ENCODE assay signal across 8 cellular contexts in the genomic region with DNA sequence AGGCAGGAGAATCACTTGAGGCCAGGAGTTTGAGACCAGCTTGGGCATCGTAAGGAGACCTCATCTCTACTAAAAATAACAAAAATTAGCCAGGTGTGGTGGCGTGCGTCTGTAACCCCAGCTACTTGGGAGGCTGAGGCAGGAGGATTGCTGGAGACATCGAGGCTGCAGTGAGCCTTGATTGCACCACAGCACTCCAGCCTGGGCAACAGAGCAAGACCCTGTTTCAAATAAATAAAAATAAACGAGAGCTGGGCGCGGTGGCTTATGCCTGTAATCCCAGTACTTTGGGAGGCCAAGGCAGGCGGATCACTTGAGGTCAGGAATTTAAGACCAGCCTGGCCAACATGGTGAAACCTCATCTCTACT. TPM values are rescaled to one million over a fixed set of nuclear protein-coding genes. Genes with fewer than 3 reads are reported as not detected.
A peak's percentile ranks its signal among the peaks of the same experiment; 100 is the strongest.
DNase-seq lines count a peak whose midpoint lies in the region; ATAC-seq, FAIRE-seq and TF ChIP-seq lines count a peak whose summit lies in the region.
"Not testable (repeated sequence)": the region's sequence is repeated elsewhere in the genome, so short reads cannot be mapped to it uniquely, and the experiment has no call there.

No MANE protein-coding gene starts in this region.

- not testable (repeated sequence) for H3K79me1 ChIP-seq in mesenchymal stem cell (replicated peaks; ENCODE audit: low read length, poor library complexity, severe bottlenecking); trophoblast cell (ENCODE audit: low read length)

- not testable (repeated sequence) for H3K27me3 ChIP-seq in CD8-positive, alpha-beta T cell (ENCODE audit: insufficient read depth, low read length); MG63; astrocyte (ENCODE audit: insufficient read depth, low read length); esophagus (ENCODE audit: control insufficient read depth in 1 of 2, insufficient read depth in 2 of 2, low read length in 2 of 2); mesenchymal stem cell (ENCODE audit: control insufficient read depth in 1 of 2, insufficient read depth in 1 of 2, low read length in 2 of 2); trophoblast cell (ENCODE audit: insufficient read depth, low read length); thymus (ENCODE audit: control insufficient read depth, insufficient read depth)

- WGBS in esophagus, 2 donors, result 79 to 81% methylated on average over 8 of the region's 8 CpGs
- 93% methylated on average over 8 of the region's 8 CpGs for WGBS in mesenchymal stem cell
- WGBS in trophoblast cell (ENCODE audit: extremely low coverage, insufficient coverage, insufficient read length), result no CpG with 5 or more reads among the region's 8 CpGs
- WGBS in thymus, result 93% methylated on average over 8 of the region's 8 CpGs

- not testable (repeated sequence) for H3K9me3 ChIP-seq in CD8-positive, alpha-beta T cell (ENCODE audit: low read length); MG63; astrocyte (ENCODE audit: insufficient read depth, low read depth, low read length); esophagus (ENCODE audit: control insufficient read depth in 2 of 2, insufficient read depth in 1 of 2, low read depth in 1 of 2, low read length in 1 of 2); mesenchymal stem cell (ENCODE audit: control insufficient read depth, low read length); trophoblast cell (ENCODE audit: insufficient read depth, low read depth, low read length); thymus (ENCODE audit: control insufficient read depth)

- peaks cover 21% of the 10 kb centered on the region for H3K36me3 Mint-ChIP-seq in CD8-positive, alpha-beta T cell
- H3K36me3 Mint-ChIP-seq in activated CD4-positive, alpha-beta T cell treated with anti-CD3 and anti-CD28 coated beads, Interleukin-2, amount 10 ng/mL, durations not matched to agents 24 days and 14 days (ENCODE audit: low read depth), result peaks cover 17% of the 10 kb centered on the region
- not testable (repeated sequence) for H3K36me3 Mint-ChIP-seq in astrocyte (ENCODE audit: low read depth, unreplicated experiment)

- H3K4me1 ChIP-seq in CD8-positive, alpha-beta T cell (ENCODE audit: insufficient read depth, low read length), result peaks cover 25% of the 10 kb centered on the region
- H3K4me1 ChIP-seq in astrocyte (ENCODE audit: insufficient read depth, low read length), result peaks cover 13% of the 10 kb centered on the region
- H3K4me1 ChIP-seq in esophagus (ENCODE audit: control insufficient read depth in 2 of 2, insufficient read depth in 2 of 2, low read length in 1 of 2); thymus (ENCODE audit: control insufficient read depth, insufficient read depth, low read length): not testable (repeated sequence)
- peaks cover 24% of the 10 kb centered on the region for H3K4me1 ChIP-seq in mesenchymal stem cell (ENCODE audit: control insufficient read depth, insufficient read depth, low read depth, low read length)
- peaks cover 6 to 14% of the 10 kb centered on the region in 2 experiments for H3K4me1 ChIP-seq in trophoblast cell (ENCODE audit: control insufficient read depth in 1 of 2, insufficient read depth in 2 of 2, low read length in 2 of 2)

- H2BK12ac ChIP-seq in mesenchymal stem cell (ENCODE audit: low read length in 2 of 2), result peak overlapping the region; percentile 20 to 87
- H2BK12ac ChIP-seq in trophoblast cell (ENCODE audit: low read length), result not testable (repeated sequence)

- H4K8ac ChIP-seq in mesenchymal stem cell (ENCODE audit: low read length) (peak overlapping the region; percentile 45), trophoblast cell (ENCODE audit: low read depth, low read length) (peak overlapping the region; percentile 5)

- not testable (repeated sequence) for H4K12ac ChIP-seq in trophoblast cell (ENCODE audit: low read depth, low read length)

- H4K91ac ChIP-seq in mesenchymal stem cell (ENCODE audit: low read length); trophoblast cell (ENCODE audit: low read depth, low read length): not testable (repeated sequence)

- H3K18ac ChIP-seq in mesenchymal stem cell (ENCODE audit: low read depth in 1 of 2, low read length in 2 of 2), result peak overlapping the region; percentile 13 to 26
- H3K18ac ChIP-seq in trophoblast cell (ENCODE audit: low read length), result not testable (repeated sequence)

- H3K27ac ChIP-seq in CD8-positive, alpha-beta T cell (ENCODE audit: low read depth, low read length); astrocyte (ENCODE audit: low read depth, low read length); mesenchymal stem cell (ENCODE audit: low read length, poor library complexity, severe bottlenecking); trophoblast cell (ENCODE audit: low read depth, low read length); thymus (ENCODE audit: low read depth): not testable (repeated sequence)
- peak overlapping the region; percentile 28 to 74 for H3K27ac ChIP-seq in esophagus (ENCODE audit: low read depth in 2 of 2, low read length in 1 of 2)

- not testable (repeated sequence) for H3K9me3 Mint-ChIP-seq in CD8-positive, alpha-beta T cell; activated CD4-positive, alpha-beta T cell treated with anti-CD3 and anti-CD28 coated beads, Interleukin-2, amount 10 ng/mL, durations not matched to agents 24 days and 14 days; astrocyte (ENCODE audit: unreplicated experiment)

- not testable (repeated sequence) for ATAC-seq in CD8-positive, alpha-beta T cell

- H4K20me1 ChIP-seq in astrocyte (ENCODE audit: insufficient read depth, low read length), result not testable (repeated sequence)

- not testable (repeated sequence) for H2AFZ ChIP-seq in astrocyte (ENCODE audit: low read depth, low read length); mesenchymal stem cell (ENCODE audit: low read depth, low read length); trophoblast cell (ENCODE audit: insufficient read depth, low read length, poor library complexity)

- not testable (repeated sequence) for H3K9ac ChIP-seq in astrocyte (ENCODE audit: low read length); trophoblast cell (ENCODE audit: low read length)
- H3K9ac ChIP-seq in mesenchymal stem cell (ENCODE audit: low read length), result peak overlapping the region; percentile 85

- H3K4ac ChIP-seq in mesenchymal stem cell (ENCODE audit: low read depth in 1 of 2, low read length in 2 of 2), result peak overlapping the region in 1 of 2 experiments; percentile 46
- not testable (repeated sequence) for H3K4ac ChIP-seq in trophoblast cell (ENCODE audit: low read depth, low read length)

- H3K4me3 Mint-ChIP-seq in CD8-positive, alpha-beta T cell, result peak overlapping the region; percentile 82
- H3K4me3 Mint-ChIP-seq in activated CD4-positive, alpha-beta T cell treated with anti-CD3 and anti-CD28 coated beads, Interleukin-2, amount 10 ng/mL, durations not matched to agents 24 days and 14 days, result peak overlapping the region; percentile 81
- peak overlapping the region; percentile 81 for H3K4me3 Mint-ChIP-seq in astrocyte (ENCODE audit: unreplicated experiment)

- H3K27ac Mint-ChIP-seq in CD8-positive, alpha-beta T cell; activated CD4-positive, alpha-beta T cell treated with anti-CD3 and anti-CD28 coated beads, Interleukin-2, amount 10 ng/mL, durations not matched to agents 24 days and 14 days: not testable (repeated sequence)
- peak overlapping the region; percentile 62 for H3K27ac Mint-ChIP-seq in astrocyte (ENCODE audit: unreplicated experiment)

- DNase-seq in CD8-positive, alpha-beta T cell; MG63; activated CD4-positive, alpha-beta T cell treated with anti-CD3 and anti-CD28 coated beads, Interleukin-2, amount 10 ng/mL, durations not matched to agents 24 days and 14 days; astrocyte (ENCODE audit: low read depth); mesenchymal stem cell; trophoblast cell: not testable (repeated sequence)

- not testable (repeated sequence) for TF ChIP-seq CTCF in CD8-positive, alpha-beta T cell (IDR thresholded peaks at IDR 0.05); astrocyte (IDR thresholded peaks at IDR 0.05; ENCODE audit: insufficient read depth, low read depth, low read length)

- not testable (repeated sequence) for H3K79me2 ChIP-seq in astrocyte (ENCODE audit: insufficient read depth, low read length); trophoblast cell (ENCODE audit: control insufficient read depth, insufficient read depth, low read length, poor library complexity)

- H3K4me1 Mint-ChIP-seq in CD8-positive, alpha-beta T cell (ENCODE audit: low read depth), result peaks cover 28% of the 10 kb centered on the region
- H3K4me1 Mint-ChIP-seq in activated CD4-positive, alpha-beta T cell treated with anti-CD3 and anti-CD28 coated beads, Interleukin-2, amount 10 ng/mL, durations not matched to agents 24 days and 14 days, result peaks cover 21% of the 10 kb centered on the region
- H3K4me1 Mint-ChIP-seq in astrocyte (ENCODE audit: low read depth, unreplicated experiment), result not testable (repeated sequence)

- H3K36me3 ChIP-seq in CD8-positive, alpha-beta T cell (ENCODE audit: insufficient read depth, low read length); astrocyte (ENCODE audit: insufficient read depth, low read length); trophoblast cell (ENCODE audit: control insufficient read depth in 1 of 2, insufficient read depth in 2 of 2, low read length in 2 of 2); thymus (ENCODE audit: control insufficient read depth, insufficient read depth): not testable (repeated sequence)
- H3K36me3 ChIP-seq in MG63, result peaks cover 16% of the 10 kb centered on the region
- H3K36me3 ChIP-seq in esophagus (ENCODE audit: control insufficient read depth in 2 of 2, insufficient read depth in 2 of 2, low read length in 1 of 2), result peaks cover 0 to 17% of the 10 kb centered on the region in 2 donors
- H3K36me3 ChIP-seq in mesenchymal stem cell (ENCODE audit: control insufficient read depth in 1 of 2, insufficient read depth in 2 of 2, low read depth in 1 of 2, low read length in 2 of 2), result peaks cover 16 to 22% of the 10 kb centered on the region in 2 experiments

- H3K4me2 ChIP-seq in astrocyte (ENCODE audit: low read length), result peak overlapping the region; percentile 74
- H3K4me2 ChIP-seq in mesenchymal stem cell (ENCODE audit: low read length, poor library complexity, severe bottlenecking); trophoblast cell (ENCODE audit: low read length): not testable (repeated sequence)

- peak overlapping the region; percentile 50 for H2BK15ac ChIP-seq in mesenchymal stem cell (ENCODE audit: low read depth, poor library complexity, severe bottlenecking)

- FAIRE-seq in astrocyte (lab: Jason Lieb, UNC), result not testable (repeated sequence)

- H3K14ac ChIP-seq in mesenchymal stem cell (ENCODE audit: low read length in 2 of 2); trophoblast cell (ENCODE audit: low read length): not testable (repeated sequence)

- CTCF ChIA-PET in CD8-positive, alpha-beta T cell (lab: Charles Lee), result interaction anchor here (0.6 to 2.1 kb wide), 3 partner anchors 11 to 46 kb away, joined by 3 to 8 read pairs (median 5); no protein-coding TSS in a partner anchor

- not testable (repeated sequence) for H2BK5ac ChIP-seq in mesenchymal stem cell (ENCODE audit: low read depth, low read length, poor library complexity, severe bottlenecking); trophoblast cell (ENCODE audit: low read depth, low read length, poor library complexity)

- H2BK120ac ChIP-seq in mesenchymal stem cell (ENCODE audit: low read depth, low read length), result peak overlapping the region; percentile 43
- H2BK120ac ChIP-seq in trophoblast cell (ENCODE audit: insufficient read depth, low read length, poor library complexity), result not testable (repeated sequence)

- not testable (repeated sequence) for H3K23ac ChIP-seq in mesenchymal stem cell (ENCODE audit: low read length in 2 of 2); trophoblast cell (ENCODE audit: low read length)

- POLR2A ChIA-PET in CD8-positive, alpha-beta T cell (lab: Charles Lee), result interaction anchor here (1.1 kb wide), 1 partner anchor 35 kb away, joined by 6 read pairs; a partner anchor contains a TSS

- H3K27me3 Mint-ChIP-seq in CD8-positive, alpha-beta T cell (ENCODE audit: low read depth); activated CD4-positive, alpha-beta T cell treated with anti-CD3 and anti-CD28 coated beads, Interleukin-2, amount 10 ng/mL, durations not matched to agents 24 days and 14 days; astrocyte (ENCODE audit: low read depth, unreplicated experiment): not testable (repeated sequence)

- not testable (repeated sequence) for H2AK5ac ChIP-seq in mesenchymal stem cell (ENCODE audit: low read length, severe bottlenecking); trophoblast cell (ENCODE audit: low read length)

- intact Hi-C loops in CD8-positive, alpha-beta T cell (cut with DNase I, micrococcal nuclease); activated CD4-positive, alpha-beta T cell treated with anti-CD3 and anti-CD28 coated beads, Interleukin-2, amount 10 ng/mL, durations not matched to agents 24 days and 14 days (cut with micrococcal nuclease): not testable (repeated sequence)

- H3K4me3 ChIP-seq in CD8-positive, alpha-beta T cell (ENCODE audit: low read depth, low read length), result peak overlapping the region; percentile 37
- H3K4me3 ChIP-seq in MG63 (peak overlapping the region; percentile 19), mesenchymal stem cell (ENCODE audit: insufficient read depth in 1 of 2, low read depth in 1 of 2, low read length in 2 of 2) (peak overlapping the region in 1 of 2 experiments; percentile 82), thymus (ENCODE audit: low read length) (peak overlapping the region; percentile 63)
- H3K4me3 ChIP-seq in astrocyte (ENCODE audit: insufficient read depth, low read depth, low read length); esophagus (ENCODE audit: low read depth in 1 of 2, low read length in 2 of 2); trophoblast cell (ENCODE audit: low read depth, low read length): not testable (repeated sequence)

RNA-seq across cellular contexts. Expression of a gene that starts 0.6 kb away (rescaled TPM):
- total RNA-seq in CD8-positive, alpha-beta T cell, result 1 to 10 TPM; 1.4 to 1.9 TPM
- total RNA-seq in MG63 (2014; rRNA removed; shearing (Covaris generic); ENCODE audit: low replicate concordance), result 2.3 and 3.1 TPM in 2 replicates
- total RNA-seq in activated CD4-positive, alpha-beta T cell treated with anti-CD3 and anti-CD28 coated beads, Interleukin-2, amount 10 ng/mL, durations not matched to agents 24 days and 14 days, result 5.7 and 6.8 TPM in 2 replicates
- total RNA-seq in astrocyte, result 8.0 and 14.4 TPM in 2 replicates
- polyA plus RNA-seq in esophagus, result 10 to 100 TPM; 21.7 to 25.7 TPM
- polyA plus RNA-seq in mesenchymal stem cell (2013, experiment 1 of 2), result 15.2 TPM
- 15.4 TPM for polyA plus RNA-seq in mesenchymal stem cell (2013, experiment 2 of 2)
- polyA plus RNA-seq in trophoblast cell (2013), result 12.5 and 13.0 TPM in 2 replicates
- polyA plus RNA-seq in thymus, result 7.8 TPM

RNA-seq across cellular contexts. Expression of a gene that starts 6.0 kb away (rescaled TPM):
- 10 to 100 TPM in 1 of 2 experiments, 1 to 10 TPM in 1; 6.5 to 10.6 TPM for total RNA-seq in CD8-positive, alpha-beta T cell
- total RNA-seq in MG63 (2014; rRNA removed; shearing (Covaris generic); ENCODE audit: low replicate concordance), result 139 and 195 TPM in 2 replicates
- total RNA-seq in activated CD4-positive, alpha-beta T cell treated with anti-CD3 and anti-CD28 coated beads, Interleukin-2, amount 10 ng/mL, durations not matched to agents 24 days and 14 days, result 29.9 and 34.2 TPM in 2 replicates
- 45.0 and 46.0 TPM in 2 replicates for total RNA-seq in astrocyte
- polyA plus RNA-seq in esophagus (10 to 100 TPM; 39.8 to 67.1 TPM), thymus (75.2 TPM)
- polyA plus RNA-seq in mesenchymal stem cell (2013, experiment 1 of 2), result 109 TPM
- 119 TPM for polyA plus RNA-seq in mesenchymal stem cell (2013, experiment 2 of 2)
- 42.9 and 43.7 TPM in 2 replicates for polyA plus RNA-seq in trophoblast cell (2013)

RNA-seq across cellular contexts. Expression of a gene that starts 6.2 kb away (rescaled TPM):
- 10 to 100 TPM; 26.9 to 36.4 TPM for total RNA-seq in CD8-positive, alpha-beta T cell
- 5.4 and 9.0 TPM in 2 replicates for total RNA-seq in MG63 (2014; rRNA removed; shearing (Covaris generic); ENCODE audit: low replicate concordance)
- 11.7 and 14.8 TPM in 2 replicates for total RNA-seq in activated CD4-positive, alpha-beta T cell treated with anti-CD3 and anti-CD28 coated beads, Interleukin-2, amount 10 ng/mL, durations not matched to agents 24 days and 14 days
- 11.8 and 14.8 TPM in 2 replicates for total RNA-seq in astrocyte
- polyA plus RNA-seq in esophagus (10 to 100 TPM; 22.5 to 47.6 TPM), thymus (56.9 TPM)
- polyA plus RNA-seq in mesenchymal stem cell (2013, experiment 1 of 2), result 22.5 TPM
- 20.6 TPM for polyA plus RNA-seq in mesenchymal stem cell (2013, experiment 2 of 2)
- 8.3 and 9.9 TPM in 2 replicates for polyA plus RNA-seq in trophoblast cell (2013)

RNA-seq across cellular contexts. Expression of a gene that starts 15.1 kb away (rescaled TPM):
- 1 to 10 TPM; 6.0 to 6.2 TPM for total RNA-seq in CD8-positive, alpha-beta T cell
- 3.9 and 12.3 TPM in 2 replicates for total RNA-seq in MG63 (2014; rRNA removed; shearing (Covaris generic); ENCODE audit: low replicate concordance)
- total RNA-seq in activated CD4-positive, alpha-beta T cell treated with anti-CD3 and anti-CD28 coated beads, Interleukin-2, amount 10 ng/mL, durations not matched to agents 24 days and 14 days, result 2.3 TPM in 2 replicates
- 37.8 and 46.6 TPM in 2 replicates for total RNA-seq in astrocyte
- polyA plus RNA-seq in esophagus (1 to 10 TPM; 7.3 to 8.6 TPM), thymus (9.7 TPM)
- 51.5 TPM for polyA plus RNA-seq in mesenchymal stem cell (2013, experiment 1 of 2)
- 51.8 TPM for polyA plus RNA-seq in mesenchymal stem cell (2013, experiment 2 of 2)
- polyA plus RNA-seq in trophoblast cell (2013), result 3.7 and 3.9 TPM in 2 replicates

RNA-seq across cellular contexts. Expression of a gene that starts 34.4 kb away (rescaled TPM):
- total RNA-seq in CD8-positive, alpha-beta T cell, result 1 to 10 TPM; 2.2 to 2.4 TPM
- total RNA-seq in MG63 (2014; rRNA removed; shearing (Covaris generic); ENCODE audit: low replicate concordance), result 1.3 and 3.1 TPM in 2 replicates
- total RNA-seq in activated CD4-positive, alpha-beta T cell treated with anti-CD3 and anti-CD28 coated beads, Interleukin-2, amount 10 ng/mL, durations not matched to agents 24 days and 14 days, result 2.3 and 2.6 TPM in 2 replicates
- total RNA-seq in astrocyte, result 1.7 and 1.8 TPM in 2 replicates
- polyA plus RNA-seq in esophagus (1 to 10 TPM; 2.2 to 2.8 TPM), thymus (5.9 TPM)
- 3.4 TPM for polyA plus RNA-seq in mesenchymal stem cell (2013, experiment 1 of 2)
- 3.8 TPM for polyA plus RNA-seq in mesenchymal stem cell (2013, experiment 2 of 2)
- 3.2 and 3.6 TPM in 2 replicates for polyA plus RNA-seq in trophoblast cell (2013)
